ENCODE assay signal across 15 cellular contexts in the genomic region with DNA sequence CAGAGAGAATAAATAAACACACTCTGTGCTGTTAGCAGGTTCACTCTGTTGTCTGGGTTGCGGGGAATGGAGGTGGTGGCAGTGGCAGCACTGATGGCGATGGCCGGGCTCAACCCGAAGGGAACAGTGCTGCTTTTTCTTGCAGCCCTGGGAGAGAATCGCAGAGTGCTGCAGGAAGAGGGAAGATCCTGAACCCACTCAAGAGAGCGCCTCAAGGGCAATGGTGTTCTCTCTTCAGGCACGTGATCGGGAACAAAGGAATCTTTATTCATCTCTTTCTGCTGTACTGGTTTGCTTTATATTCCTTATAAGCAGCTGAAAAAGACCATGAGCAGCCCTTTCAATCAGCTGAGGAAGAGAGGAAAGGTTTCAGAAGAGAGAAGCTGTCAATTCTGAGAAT.
DNase-seq lines count a peak whose midpoint lies in the region; ATAC-seq and TF ChIP-seq lines count a peak whose summit lies in the region.
"Had no signal": no experiment of that assay in that cellular context is flagged by ENCODE, and none has a peak within 500 bp of the region (broad histone marks: within the 10 kb centered on the region; RNA-seq: fewer than 3 reads in every experiment).

No MANE protein-coding gene starts in this region.

- no peak for DNase-seq in HFFc6
- DNase-seq in iPS-NIHi11 (ENCODE audit: low spot score): peak; percentile 44
- peak; percentile 25 to 90 (median 44) for DNase-seq in posterior cingulate gyrus
- no peak for DNase-seq in stomach
- DNase-seq in KBM-7: no peak
- no peak for DNase-seq in stimulated activated naive CD8-positive, alpha-beta T cell treated with anti-CD3 and anti-CD28 coated beads, Interleukin-15, Interleukin-2, amounts not matched to agents 100 U/mL and 50 U/mL, for 24 hours
- DNase-seq: effector CD8-positive, alpha-beta T cell; heart right ventricle; NCI-H1417; stimulated activated CD4-positive, alpha-beta T cell treated with anti-CD3 and anti-CD28 coated beads, Interleukin-15, amount 100 ng/mL, for 24 hours; T-helper 2 cell had no signal

- H3K4me3 ChIP-seq in stomach: no peak overlapping the region
- H3K4me3 ChIP-seq: heart right ventricle had no signal

- intact Hi-C loops in posterior cingulate gyrus (cut with DNase I): no loop called here
- intact Hi-C loops in stomach (cut with DNase I; ENCODE audit: low total_unique reads): no loop called here

- no peaks in the 10 kb centered on the region; the same call in 1 of the 2 replicates for H3K27me3 Mint-ChIP-seq in HFFc6 (ENCODE audit: insufficient read depth)
- peaks cover 3% of the 10 kb centered on the region for H3K27me3 Mint-ChIP-seq in brain

- peaks cover 0 to 6% (median 3%) of the 10 kb centered on the region in 4 donors for H3K4me1 ChIP-seq in stomach

- no peak for ATAC-seq in stimulated activated naive CD8-positive, alpha-beta T cell treated with anti-CD3 and anti-CD28 coated beads, Interleukin-15, Interleukin-2, amounts not matched to agents 100 U/mL and 50 U/mL, for 24 hours
- no peak for ATAC-seq in GM21619 (IDR thresholded peaks at IDR 0.05; ENCODE audit: unreplicated experiment)

- H3K9me3 Mint-ChIP-seq in HFFc6: no peaks in the 10 kb centered on the region
- peaks cover 0 to 3% (median 0%) of the 10 kb centered on the region in 5 experiments for H3K9me3 Mint-ChIP-seq in brain
- H3K9me3 Mint-ChIP-seq: activated naive CD4-positive, alpha-beta T cell treated with anti-CD3 and anti-CD28 coated beads, Interleukin-2, amount 50 U/mL, for 24 hours; CD14-positive monocyte had no signal

- TF ChIP-seq CTCF in HFFc6 (IDR thresholded peaks at IDR 0.05) (no peak), brain (conservative IDR thresholded peaks at IDR 0.05) (no peak), stomach (IDR thresholded peaks at IDR 0.05) (no peak)

- no peaks in the 10 kb centered on the region for H3K27me3 ChIP-seq in stomach
- H3K27me3 ChIP-seq: heart right ventricle had no signal

- no peaks in the 10 kb centered on the region for H3K36me3 ChIP-seq in stomach
- H3K36me3 ChIP-seq: heart right ventricle had no signal

- 30 to 52% (median 40%) methylated on average over 8 of the region's 8 CpGs for WGBS in stomach, 5 donors

- in situ Hi-C loops in KBM-7 (cut with MboI; ENCODE audit: low pct_unique_long_range_greater_than_20kb, low sequenced_read_pairs): no loop called here

- TF ChIP-seq EP300 in stomach (IDR thresholded peaks at IDR 0.05): no peak

- no peak for TF ChIP-seq POLR2A in stomach (IDR thresholded peaks at IDR 0.05)

- H3K27ac Mint-ChIP-seq in HFFc6: peak overlapping the region; percentile 63
- peak overlapping the region; percentile 96 to 100 (median 97) for H3K27ac Mint-ChIP-seq in brain
- H3K27ac Mint-ChIP-seq: activated naive CD4-positive, alpha-beta T cell treated with anti-CD3 and anti-CD28 coated beads, Interleukin-2, amount 50 U/mL, for 24 hours; CD14-positive monocyte had no signal

- H3K4me3 Mint-ChIP-seq in HFFc6 (peak overlapping the region; percentile 66), brain (peak overlapping the region; percentile 42 to 84 (median 74))
- H3K4me3 Mint-ChIP-seq: activated naive CD4-positive, alpha-beta T cell treated with anti-CD3 and anti-CD28 coated beads, Interleukin-2, amount 50 U/mL, for 24 hours had no signal

- H3K36me3 Mint-ChIP-seq in HFFc6 (ENCODE audit: low read depth) (no peaks in the 10 kb centered on the region), brain (no peaks in the 10 kb centered on the region)
- H3K36me3 Mint-ChIP-seq: activated naive CD4-positive, alpha-beta T cell treated with anti-CD3 and anti-CD28 coated beads, Interleukin-2, amount 50 U/mL, for 24 hours; CD14-positive monocyte had no signal

- H3K27ac ChIP-seq in stomach: no peak overlapping the region
- H3K27ac ChIP-seq: heart right ventricle had no signal

- H3K9me3 ChIP-seq in stomach: no peaks in the 10 kb centered on the region
- H3K9me3 ChIP-seq: heart right ventricle had no signal

- H3K4me1 Mint-ChIP-seq in HFFc6 (ENCODE audit: low read depth) (peaks cover 55% of the 10 kb centered on the region), brain (peaks cover 49% of the 10 kb centered on the region)
- H3K4me1 Mint-ChIP-seq: CD14-positive monocyte had no signal

Comparison
In these comparisons a context has a peak if more than half of its experiments do, and no peak if none do; other contexts are left out.
1. DNase-seq: peak in iPS-NIHi11 (single experiment) and posterior cingulate gyrus (10 of 10); none in HFFc6 (single experiment), stomach (single experiment), KBM-7 (single experiment) and stimulated activated naive CD8-positive, alpha-beta T cell treated with anti-CD3 and anti-CD28 coated beads, Interleukin-15, Interleukin-2, amounts not matched to agents 100 U/mL and 50 U/mL, for 24 hours (single experiment).